ENCODE assay signal across 20 cellular contexts in genomic region chr18:9513971-9514512, GRCh38. TPM values are rescaled to one million over a fixed set of nuclear protein-coding genes. Genes with fewer than 3 reads are reported as not detected.
DNase-seq lines count a peak whose midpoint lies in the region; ATAC-seq, FAIRE-seq and TF ChIP-seq lines count a peak whose summit lies in the region.
"Had no signal": no experiment of that assay in that cellular context is flagged by ENCODE, and none has a peak within 500 bp of the region (broad histone marks: within the 10 kb centered on the region; RNA-seq: fewer than 3 reads in every experiment).

No MANE protein-coding gene starts in this region.

- no peaks in the 10 kb centered on the region for H3K36me3 ChIP-seq in mammary epithelial cell (ENCODE audit: insufficient read depth, low read length)
- H3K36me3 ChIP-seq in breast epithelium = no peaks in the 10 kb centered on the region
- no peaks in the 10 kb centered on the region for H3K36me3 ChIP-seq in mucosa of descending colon (ENCODE audit: low read depth)

- no peak for ATAC-seq in activated T-helper 17 cell treated with anti-CD3 and anti-CD28 coated beads, Interleukin-2, amount 50 U/mL, for 72 hours (replicated peaks)
- ATAC-seq in HG02884 (IDR thresholded peaks at IDR 0.05; ENCODE audit: unreplicated experiment) (no peak), mucosa of descending colon (no peak)
- ATAC-seq: left lobe of liver; naive thymus-derived CD4-positive, alpha-beta T cell; upper lobe of right lung had no signal

- H3K27me3 ChIP-seq in mammary epithelial cell (ENCODE audit: insufficient read depth, low read length) = no peaks in the 10 kb centered on the region
- H3K27me3 ChIP-seq in breast epithelium = no peaks in the 10 kb centered on the region
- H3K27me3 ChIP-seq: Peyer's patch, upper lobe of right lung had no signal

- no peak overlapping the region for H3K4me3 Mint-ChIP-seq in activated T-helper 17 cell treated with anti-CD3 and anti-CD28 coated beads, Interleukin-2, amount 50 U/mL, for 72 hours
- H3K4me3 Mint-ChIP-seq: activated B cell treated with CpG ODN at 0.5 μM for 24 hours; activated naive CD4-positive, alpha-beta T cell treated with anti-CD3 and anti-CD28 coated beads, Interleukin-2, amount 10 ng/mL, durations not matched to agents 7 days and 5 days; naive thymus-derived CD4-positive, alpha-beta T cell had no signal

- peaks cover 29% of the 10 kb centered on the region for H3K36me3 Mint-ChIP-seq in activated T-helper 17 cell treated with anti-CD3 and anti-CD28 coated beads, Interleukin-2, amount 50 U/mL, for 72 hours (ENCODE audit: low read depth)

- CTCF ChIA-PET in mammary epithelial cell (lab: Charles Lee; ENCODE audit: low non-redundant PET) = interaction anchor here (0.6 kb wide), 2 partner anchors 84 to 148 kb away, joined by 3 to 4 read pairs; no protein-coding TSS in a partner anchor

- H3K4me2 ChIP-seq in mammary epithelial cell (ENCODE audit: insufficient read depth, low read depth, low read length) = peak overlapping the region; percentile 45

- H3K9me3 ChIP-seq in mammary epithelial cell (replicated peaks; ENCODE audit: insufficient read depth, low read length) (no peaks in the 10 kb centered on the region), breast epithelium (no peaks in the 10 kb centered on the region), mucosa of descending colon (no peaks in the 10 kb centered on the region)
- H3K9me3 ChIP-seq: Peyer's patch, upper lobe of right lung had no signal

- no peaks in the 10 kb centered on the region for H4K20me1 ChIP-seq in mammary epithelial cell (ENCODE audit: insufficient read depth, low read length)

- no peak overlapping the region for H2AFZ ChIP-seq in mammary epithelial cell (ENCODE audit: low read depth, low read length)

- H3K9ac ChIP-seq in mammary epithelial cell (ENCODE audit: insufficient read depth, low read length) = no peak overlapping the region

- TF ChIP-seq POLR2A in breast epithelium (IDR thresholded peaks at IDR 0.05) = no peak

- TF ChIP-seq CTCF in mammary epithelial cell (conservative IDR thresholded peaks at IDR 0.05 in 1 of 2, IDR thresholded peaks at IDR 0.05 in 1 of 2; ENCODE audit: extremely low read depth in 1 of 2, insufficient read depth in 1 of 2, low read depth in 1 of 2, low read length in 2 of 2) (no peak), breast epithelium (IDR thresholded peaks at IDR 0.05) (no peak), foreskin fibroblast (IDR thresholded peaks at IDR 0.05; ENCODE audit: low read depth, low read length) (no peak), mucosa of descending colon (IDR thresholded peaks at IDR 0.05) (no peak)

- H3K4me3 ChIP-seq in mammary epithelial cell (replicated peaks in 1 of 3; ENCODE audit: insufficient read depth in 1 of 3, low read depth in 2 of 3, low read length in 3 of 3) (no peak overlapping the region), breast epithelium (no peak overlapping the region), foreskin fibroblast (ENCODE audit: low read depth in 1 of 2, low read length in 2 of 2) (no peak overlapping the region), mucosa of descending colon (no peak overlapping the region)
- H3K4me3 ChIP-seq: Peyer's patch, upper lobe of right lung had no signal

- H3K4me1 Mint-ChIP-seq in activated T-helper 17 cell treated with anti-CD3 and anti-CD28 coated beads, Interleukin-2, amount 50 U/mL, for 72 hours = peaks cover 7% of the 10 kb centered on the region

- in situ Hi-C loops in mammary epithelial cell (cut with MboI; ENCODE audit: low sequenced_read_pairs in 2 of 2) = loop anchor here in 1 of 2 donors (25.0 kb wide), 1 partner anchor 852 kb away; no protein-coding TSS in a partner anchor

- H3K79me2 ChIP-seq in mammary epithelial cell (ENCODE audit: insufficient read depth, low read length) = peaks cover 46% of the 10 kb centered on the region

- H3K27ac ChIP-seq in mammary epithelial cell (ENCODE audit: insufficient read depth, low read depth, low read length) (no peak overlapping the region), breast epithelium (no peak overlapping the region)
- H3K27ac ChIP-seq: 22Rv1, Peyer's patch, upper lobe of right lung had no signal

- 63% methylated on average over 6 of the region's 6 CpGs for WGBS in mammary epithelial cell (ENCODE audit: low coverage, missing lambda C conversion rate)

- H3K4me1 ChIP-seq in mammary epithelial cell (ENCODE audit: insufficient read depth, low read length) = peaks cover 5% of the 10 kb centered on the region
- no peaks in the 10 kb centered on the region for H3K4me1 ChIP-seq in breast epithelium
- no peaks in the 10 kb centered on the region for H3K4me1 ChIP-seq in mucosa of descending colon (ENCODE audit: low read depth)
- H3K4me1 ChIP-seq: Peyer's patch, upper lobe of right lung had no signal

- intact Hi-C loops in mammary epithelial cell (cut with micrococcal nuclease) = no loop called here
- intact Hi-C loops in breast epithelium (cut with DNase I; ENCODE audit: low total_unique reads) = no loop called here
- intact Hi-C loops in mucosa of descending colon (cut with DNase I, micrococcal nuclease) = no loop called here

- DNase-seq in mammary epithelial cell = peak; percentile 42
- no peak for DNase-seq in breast epithelium (ENCODE audit: low spot score in 2 of 2)
- DNase-seq in foreskin fibroblast = peak; percentile 38 to 65
- peak; percentile 41 for DNase-seq in urothelium cell line (ENCODE audit: low spot score)
- no peak for DNase-seq in activated CD4-positive, alpha-beta T cell treated with anti-CD3 and anti-CD28 coated beads, Interleukin-2, amount 50 U/mL, for 4 hours
- no peak for DNase-seq in mucosa of descending colon
- DNase-seq: activated B cell treated with CpG ODN at 0.5 μM for 24 hours; activated CD8-positive, alpha-beta memory T cell treated with anti-CD3 and anti-CD28 coated beads, Interleukin-2, amount 50 U/mL, for 4 hours; activated naive CD4-positive, alpha-beta T cell treated with anti-CD3 and anti-CD28 coated beads, Interleukin-2, amount 10 ng/mL, durations not matched to agents 7 days and 5 days; naive thymus-derived CD4-positive, alpha-beta T cell; NCI-H1694; NCI-H524 treated with DMSO at 0.1 percent for 48 hours; Peyer's patch; stimulated activated CD4-positive, alpha-beta T cell treated with anti-CD3 and anti-CD28 coated beads, Interleukin-2, amount 100 ng/mL, for 48 hours; upper lobe of right lung had no signal

- BruUV-seq in mammary epithelial cell (replicated peaks; lab: Mats Ljungman, UMichigan) = no TSS peak

- FAIRE-seq in urothelium cell line (lab: Jason Lieb, UNC) = no peak
- FAIRE-seq: D721Med had no signal

- no peaks in the 10 kb centered on the region for H3K27me3 Mint-ChIP-seq in activated T-helper 17 cell treated with anti-CD3 and anti-CD28 coated beads, Interleukin-2, amount 50 U/mL, for 72 hours
- H3K27me3 Mint-ChIP-seq: activated B cell treated with CpG ODN at 0.5 μM for 24 hours; activated naive CD4-positive, alpha-beta T cell treated with anti-CD3 and anti-CD28 coated beads, Interleukin-2, amount 10 ng/mL, durations not matched to agents 7 days and 5 days; naive thymus-derived CD4-positive, alpha-beta T cell had no signal

- no peaks in the 10 kb centered on the region for H3K9me3 Mint-ChIP-seq in activated T-helper 17 cell treated with anti-CD3 and anti-CD28 coated beads, Interleukin-2, amount 50 U/mL, for 72 hours
- H3K9me3 Mint-ChIP-seq: activated B cell treated with CpG ODN at 0.5 μM for 24 hours; activated naive CD4-positive, alpha-beta T cell treated with anti-CD3 and anti-CD28 coated beads, Interleukin-2, amount 10 ng/mL, durations not matched to agents 7 days and 5 days; naive thymus-derived CD4-positive, alpha-beta T cell had no signal

- H3K27ac Mint-ChIP-seq in activated T-helper 17 cell treated with anti-CD3 and anti-CD28 coated beads, Interleukin-2, amount 50 U/mL, for 72 hours = peak overlapping the region; percentile 10
- H3K27ac Mint-ChIP-seq: activated B cell treated with CpG ODN at 0.5 μM for 24 hours; activated naive CD4-positive, alpha-beta T cell treated with anti-CD3 and anti-CD28 coated beads, Interleukin-2, amount 10 ng/mL, durations not matched to agents 7 days and 5 days had no signal

- dilution Hi-C loops in mammary epithelial cell (cut with HindIII; ENCODE audit: low sequenced_read_pairs) = no loop called here

RNA-seq across cellular contexts. Expression of gene RALBP1, which starts 38.7 kb away (rescaled TPM):
- 10 to 100 TPM; 59.1 to 72.2 TPM for total RNA-seq in mammary epithelial cell
- 51.2 TPM for polyA plus RNA-seq in mammary epithelial cell
- 41.0 TPM for polyA minus RNA-seq in mammary epithelial cell
- 10 to 100 TPM; 67.2 to 91.2 (median 82.2) TPM for total RNA-seq in breast epithelium
- 10 to 100 TPM; 53.2 to 62.7 TPM for total RNA-seq in activated T-helper 17 cell treated with anti-CD3 and anti-CD28 coated beads, Interleukin-2, amount 50 U/mL, for 72 hours
- 10 to 100 TPM; 51.1 to 80.3 (median 51.1) TPM for total RNA-seq in mucosa of descending colon

Comparison
In these comparisons a context has a peak if more than half of its experiments do, and no peak if none do; other contexts are left out.
1. DNase-seq: peak in mammary epithelial cell (single experiment), foreskin fibroblast (2 of 2) and urothelium cell line (single experiment); none in breast epithelium (0 of 2), activated CD4-positive, alpha-beta T cell treated with anti-CD3 and anti-CD28 coated beads, Interleukin-2, amount 50 U/mL, for 4 hours (0 of 2) and mucosa of descending colon (0 of 3).